16 cellular contexts compared by ENCODE assay signal in the genomic region with DNA sequence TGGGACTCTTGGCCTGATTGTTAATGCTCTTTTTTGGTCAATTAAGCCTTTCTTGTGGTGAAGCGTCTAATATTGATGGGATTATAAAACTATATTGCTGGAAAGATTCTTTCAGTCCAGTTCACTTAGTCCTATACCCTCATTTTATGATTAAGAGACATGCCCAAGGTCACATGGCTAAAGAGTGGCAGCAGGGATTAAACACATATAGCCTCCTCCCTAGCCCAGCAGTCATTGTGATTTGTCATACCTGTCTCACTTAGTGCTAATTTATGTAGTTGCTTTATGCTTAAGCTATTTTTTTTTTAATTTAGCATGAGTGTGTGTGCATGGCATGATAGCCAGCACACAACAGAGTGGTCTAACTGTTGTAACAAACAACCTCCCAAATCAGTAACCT. TPM values are rescaled to one million over a fixed set of nuclear protein-coding genes. Genes with fewer than 3 reads are reported as not detected.
A peak's percentile ranks its signal among the peaks of the same experiment; 100 is the strongest.
DNase-seq lines count a peak whose midpoint lies in the region; ATAC-seq and TF ChIP-seq lines count a peak whose summit lies in the region.
"Had no signal": no experiment of that assay in that cellular context is flagged by ENCODE, and none has a peak within 500 bp of the region (broad histone marks: within the 10 kb centered on the region; RNA-seq: fewer than 3 reads in every experiment).

No MANE protein-coding gene starts in this region.

- H3K27ac ChIP-seq in hepatocyte (peak overlapping the region; percentile 6), caudate nucleus (ENCODE audit: low read depth, low read length) (no peak overlapping the region)

- no peaks in the 10 kb centered on the region for H3K79me2 ChIP-seq in hepatocyte

- POLR2A ChIA-PET in activated CD8-positive, alpha-beta T cell treated with anti-CD3 and anti-CD28 coated beads, Interleukin-2, amount 10 ng/mL, durations not matched to agents 7 days and 5 days (lab: Charles Lee), result no interaction called here

- H3K4me1 Mint-ChIP-seq in stimulated activated naive CD8-positive, alpha-beta T cell treated with anti-CD3 and anti-CD28 coated beads, Interleukin-15, Interleukin-2, amounts not matched to agents 100 ng/mL and 50 ng/mL, for 24 hours (ENCODE audit: low read depth), result peaks cover 28% of the 10 kb centered on the region
- peaks cover 13% of the 10 kb centered on the region for H3K4me1 Mint-ChIP-seq in activated T-helper 17 cell treated with anti-CD3 and anti-CD28 coated beads, Interleukin-2, amount 50 U/mL, for 72 hours
- H3K4me1 Mint-ChIP-seq in activated CD8-positive, alpha-beta T cell treated with anti-CD3 and anti-CD28 coated beads, Interleukin-2, amount 10 ng/mL, durations not matched to agents 7 days and 5 days (ENCODE audit: low read depth), result peaks cover 32% of the 10 kb centered on the region
- H3K4me1 Mint-ChIP-seq: H9 had no signal

- CTCF ChIA-PET in activated CD8-positive, alpha-beta T cell treated with anti-CD3 and anti-CD28 coated beads, Interleukin-2, amount 10 ng/mL, durations not matched to agents 7 days and 5 days (lab: Charles Lee), result interaction anchor here (1.7 kb wide), 1 partner anchor 11 kb away, joined by 6 read pairs; no protein-coding TSS in a partner anchor

- WGBS in hepatocyte (ENCODE audit: low lambda C conversion rate, missing lambda C conversion rate), result 88% methylated on average over 1 of the region's 1 CpG

- H3K27me3 Mint-ChIP-seq in stimulated activated naive CD8-positive, alpha-beta T cell treated with anti-CD3 and anti-CD28 coated beads, Interleukin-15, Interleukin-2, amounts not matched to agents 100 ng/mL and 50 ng/mL, for 24 hours, result no peaks in the 10 kb centered on the region
- H3K27me3 Mint-ChIP-seq in activated T-helper 17 cell treated with anti-CD3 and anti-CD28 coated beads, Interleukin-2, amount 50 U/mL, for 72 hours, result no peaks in the 10 kb centered on the region
- H3K27me3 Mint-ChIP-seq in activated CD8-positive, alpha-beta T cell treated with anti-CD3 and anti-CD28 coated beads, Interleukin-2, amount 10 ng/mL, durations not matched to agents 7 days and 5 days (ENCODE audit: low read depth), result no peaks in the 10 kb centered on the region
- H3K27me3 Mint-ChIP-seq: CD4-positive, alpha-beta T cell had no signal

- H3K9me2 ChIP-seq in hepatocyte (replicated peaks; ENCODE audit: insufficient read depth), result no peaks in the 10 kb centered on the region

- no peak for ATAC-seq in stimulated activated naive CD8-positive, alpha-beta T cell treated with anti-CD3 and anti-CD28 coated beads, Interleukin-15, Interleukin-2, amounts not matched to agents 100 U/mL and 50 U/mL, for 24 hours
- ATAC-seq in activated T-helper 17 cell treated with anti-CD3 and anti-CD28 coated beads, Interleukin-2, amount 50 U/mL, for 72 hours (replicated peaks), result peak; percentile 43
- ATAC-seq in activated CD8-positive, alpha-beta T cell treated with anti-CD3 and anti-CD28 coated beads, Interleukin-2, amount 10 ng/mL, durations not matched to agents 7 days and 5 days, result no peak

- no peak overlapping the region for H3K4me2 ChIP-seq in hepatocyte

- no peak for TF ChIP-seq CTCF in hepatocyte (IDR thresholded peaks at IDR 0.05; ENCODE audit: poor library complexity)

- DNase-seq in stimulated activated naive CD8-positive, alpha-beta T cell treated with anti-CD3 and anti-CD28 coated beads, Interleukin-15, Interleukin-2, amounts not matched to agents 100 U/mL and 50 U/mL, for 24 hours, result no peak
- no peak for DNase-seq in hepatocyte (ENCODE audit: low spot score)
- DNase-seq in activated CD8-positive, alpha-beta T cell treated with anti-CD3 and anti-CD28 coated beads, Interleukin-2, amount 10 ng/mL, durations not matched to agents 7 days and 5 days, result no peak
- DNase-seq in caudate nucleus (lab: John Stamatoyannopoulos, UW), result no peak
- DNase-seq in anterior cingulate cortex (lab: John Stamatoyannopoulos, UW), result no peak
- DNase-seq: AML-193; CD4-positive, alpha-beta T cell; DMS79; H9; KG1; NCI-H1048; NCI-H146; NCI-H2081; NCI-H510A treated with DMSO at 0.1 percent for 48 hours had no signal

- H4K20me1 ChIP-seq in hepatocyte (ENCODE audit: insufficient read depth, poor library complexity, severe bottlenecking), result no peaks in the 10 kb centered on the region

- no peak overlapping the region for H3K4me3 ChIP-seq in hepatocyte

- H3K36me3 Mint-ChIP-seq in stimulated activated naive CD8-positive, alpha-beta T cell treated with anti-CD3 and anti-CD28 coated beads, Interleukin-15, Interleukin-2, amounts not matched to agents 100 ng/mL and 50 ng/mL, for 24 hours (ENCODE audit: low read depth), result peaks cover 37% of the 10 kb centered on the region
- H3K36me3 Mint-ChIP-seq in activated T-helper 17 cell treated with anti-CD3 and anti-CD28 coated beads, Interleukin-2, amount 50 U/mL, for 72 hours (ENCODE audit: low read depth), result peaks cover 32% of the 10 kb centered on the region
- peaks cover 54% of the 10 kb centered on the region for H3K36me3 Mint-ChIP-seq in activated CD8-positive, alpha-beta T cell treated with anti-CD3 and anti-CD28 coated beads, Interleukin-2, amount 10 ng/mL, durations not matched to agents 7 days and 5 days (ENCODE audit: low read depth)

- no peaks in the 10 kb centered on the region for H3K36me3 ChIP-seq in hepatocyte (replicated peaks; ENCODE audit: insufficient read depth, low read depth)

- no peak overlapping the region for H2AFZ ChIP-seq in hepatocyte

- H3K9me3 Mint-ChIP-seq in stimulated activated naive CD8-positive, alpha-beta T cell treated with anti-CD3 and anti-CD28 coated beads, Interleukin-15, Interleukin-2, amounts not matched to agents 100 ng/mL and 50 ng/mL, for 24 hours, result no peaks in the 10 kb centered on the region
- no peaks in the 10 kb centered on the region for H3K9me3 Mint-ChIP-seq in activated T-helper 17 cell treated with anti-CD3 and anti-CD28 coated beads, Interleukin-2, amount 50 U/mL, for 72 hours
- H3K9me3 Mint-ChIP-seq in activated CD8-positive, alpha-beta T cell treated with anti-CD3 and anti-CD28 coated beads, Interleukin-2, amount 10 ng/mL, durations not matched to agents 7 days and 5 days (ENCODE audit: insufficient read depth), result no peaks in the 10 kb centered on the region
- H3K9me3 Mint-ChIP-seq: CD4-positive, alpha-beta T cell; H9 had no signal

- no peaks in the 10 kb centered on the region for H3K9me3 ChIP-seq in hepatocyte (ENCODE audit: low read depth)

- peaks cover 5% of the 10 kb centered on the region for H3K4me1 ChIP-seq in hepatocyte (ENCODE audit: insufficient read depth)

- no peak overlapping the region for H3K4me3 Mint-ChIP-seq in stimulated activated naive CD8-positive, alpha-beta T cell treated with anti-CD3 and anti-CD28 coated beads, Interleukin-15, Interleukin-2, amounts not matched to agents 100 ng/mL and 50 ng/mL, for 24 hours
- no peak overlapping the region for H3K4me3 Mint-ChIP-seq in activated T-helper 17 cell treated with anti-CD3 and anti-CD28 coated beads, Interleukin-2, amount 50 U/mL, for 72 hours
- no peak overlapping the region for H3K4me3 Mint-ChIP-seq in activated CD8-positive, alpha-beta T cell treated with anti-CD3 and anti-CD28 coated beads, Interleukin-2, amount 10 ng/mL, durations not matched to agents 7 days and 5 days
- H3K4me3 Mint-ChIP-seq: CD4-positive, alpha-beta T cell; H9 had no signal

- peak overlapping the region; percentile 32 for H3K27ac Mint-ChIP-seq in stimulated activated naive CD8-positive, alpha-beta T cell treated with anti-CD3 and anti-CD28 coated beads, Interleukin-15, Interleukin-2, amounts not matched to agents 100 ng/mL and 50 ng/mL, for 24 hours
- no peak overlapping the region for H3K27ac Mint-ChIP-seq in activated T-helper 17 cell treated with anti-CD3 and anti-CD28 coated beads, Interleukin-2, amount 50 U/mL, for 72 hours
- no peak overlapping the region for H3K27ac Mint-ChIP-seq in activated CD8-positive, alpha-beta T cell treated with anti-CD3 and anti-CD28 coated beads, Interleukin-2, amount 10 ng/mL, durations not matched to agents 7 days and 5 days
- H3K27ac Mint-ChIP-seq: CD4-positive, alpha-beta T cell had no signal

- no peaks in the 10 kb centered on the region for H3K27me3 ChIP-seq in hepatocyte

RNA-seq across cellular contexts. Expression of gene PARP14, which starts 9.5 kb away (rescaled TPM):
- 10 to 100 TPM; 51.5 to 55.9 TPM for total RNA-seq in activated T-helper 17 cell treated with anti-CD3 and anti-CD28 coated beads, Interleukin-2, amount 50 U/mL, for 72 hours
- total RNA-seq in hepatocyte, result 27.7 and 33.1 TPM in 2 replicates
- 8.5 TPM in 2 replicates for polyA plus RNA-seq in hepatocyte
- total RNA-seq in activated CD8-positive, alpha-beta T cell treated with anti-CD3 and anti-CD28 coated beads, Interleukin-2, amount 10 ng/mL, durations not matched to agents 7 days and 5 days, result 100 to 1,000 TPM; 119 to 123 TPM
